ENCODE assay signal across 8 cellular contexts in genomic region chr19:7829561-7830271, GRCh38. TPM values are rescaled to one million over a fixed set of nuclear protein-coding genes. Genes with fewer than 3 reads are reported as not detected.
DNase-seq lines count a peak whose midpoint lies in the region; ATAC-seq, FAIRE-seq and TF ChIP-seq lines count a peak whose summit lies in the region.

Gene EVI5L (plus strand): TSS chr19:7830218. CDS start chr19:7846543, 16,325 bp downstream.

- CTCF ChIA-PET in IMR-90 (lab: Yijun Ruan, JAX) = no interaction called here
- CTCF ChIA-PET in OCI-LY7 (lab: Charles Lee; ENCODE audit: unreplicated experiment) = no interaction called here

- H3K23ac ChIP-seq in IMR-90 (ENCODE audit: low read depth, low read length) = peak within 1 kb of the TSS; percentile 7; the same call in 1 of the 2 replicates

- no peak within 1 kb of the TSS for H2BK15ac ChIP-seq in IMR-90 (ENCODE audit: low read depth, low read length)

- in situ Hi-C loops in IMR-90 (cut with MboI; ENCODE audit: low sequenced_read_pairs) = no loop called here

- no peak within 1 kb of the TSS for H2BK5ac ChIP-seq in IMR-90 (ENCODE audit: low read depth, low read length, poor library complexity, severe bottlenecking)

- H3K4me2 ChIP-seq in IMR-90 (ENCODE audit: low read depth, low read length) = peak within 1 kb of the TSS; percentile 71
- peak within 1 kb of the TSS; percentile 78 for H3K4me2 ChIP-seq in OCI-LY7 (ENCODE audit: low read length)

- DNase-seq in D721Med (ENCODE audit: insufficient read length, low spot score) (peak; percentile 99), IMR-90 (peak; percentile 100), OCI-LY7 (ENCODE audit: low spot score) (peak; percentile 99), activated T-cell treated with anti-CD3 and anti-CD28 coated beads for 48 hours (ENCODE audit: low read depth) (peak; percentile 99), epithelial cell of prostate (ENCODE audit: low read depth, low spot score) (peak; percentile 100)
- DNase-seq in stimulated activated CD8-positive, alpha-beta memory T cell treated with anti-CD3 and anti-CD28 coated beads, Interleukin-2, amount 100 ng/mL, for 48 hours (ENCODE audit: low read depth in 2 of 2) = peak; percentile 99 to 100

- no peak for TF ChIP-seq RAD21 in IMR-90 (IDR thresholded peaks at IDR 0.05; ENCODE audit: low read length)

- H3K27me3 ChIP-seq in IMR-90 (ENCODE audit: control insufficient read depth, insufficient read depth, low read length) (0 out of 2 replicates have a peak, but pooled peaks cover 2% of the 10 kb centered on the region), mononuclear cell (ENCODE audit: insufficient read depth, low read length) (no peaks in the 10 kb centered on the region)

- no peaks in the 10 kb centered on the region for H3K79me2 ChIP-seq in OCI-LY7 (ENCODE audit: insufficient read depth, low read depth, low read length)

- H3K14ac ChIP-seq in IMR-90 (replicated peaks; ENCODE audit: low read depth, low read length) = 0 out of 2 replicates have a peak within 1 kb of the TSS, but pooled peaks have one; percentile 20

- peak within 1 kb of the TSS; percentile 57 for H3K9ac ChIP-seq in IMR-90 (ENCODE audit: low read depth, low read length)

- H3K9me3 ChIP-seq in IMR-90 (ENCODE audit: control insufficient read depth, insufficient read depth, low read length) (no peaks in the 10 kb centered on the region), OCI-LY7 (ENCODE audit: low read length) (no peaks in the 10 kb centered on the region), mononuclear cell (ENCODE audit: low read depth, low read length) (no peaks in the 10 kb centered on the region)

- H3K56ac ChIP-seq in IMR-90 (ENCODE audit: extremely low read depth, insufficient read depth, low read length) = no peak within 1 kb of the TSS

- peak; percentile 60 for FAIRE-seq in D721Med (lab: Jason Lieb, UNC)

- H2AK9ac ChIP-seq in IMR-90 (replicated peaks; ENCODE audit: low read depth, low read length, poor library complexity) = peak within 1 kb of the TSS; percentile 71

- no peak within 1 kb of the TSS for H3K4ac ChIP-seq in IMR-90 (ENCODE audit: low read depth, low read length)

- intact Hi-C loops in IMR-90 (cut with micrococcal nuclease) (no loop called here), OCI-LY7 (cut with micrococcal nuclease; ENCODE audit: unreplicated experiment) (no loop called here)

- H4K5ac ChIP-seq in IMR-90 (ENCODE audit: low read depth, low read length) = no peak within 1 kb of the TSS

- no TSS peak for BruUV-seq in IMR-90 (replicated peaks; lab: Mats Ljungman, UMichigan)
- no TSS peak for BruUV-seq in OCI-LY7 (replicated peaks; lab: Mats Ljungman, UMichigan)

- no peak for TF ChIP-seq POLR2A in IMR-90 (IDR thresholded peaks at IDR 0.05; ENCODE audit: low read depth, low read length)

- H3K18ac ChIP-seq in IMR-90 (ENCODE audit: low read depth, low read length) = no peak within 1 kb of the TSS

- H2BK20ac ChIP-seq in IMR-90 (ENCODE audit: low read depth, low read length) = no peak within 1 kb of the TSS

- POLR2A ChIA-PET in IMR-90 (lab: Charles Lee; ENCODE audit: unreplicated experiment) (no interaction called here), OCI-LY7 (lab: Charles Lee) (no interaction called here)

- no peak within 1 kb of the TSS for H2AK5ac ChIP-seq in IMR-90 (ENCODE audit: low read depth, low read length)

- H3K9me2 ChIP-seq in OCI-LY7 (ENCODE audit: insufficient read depth, low read length) = no peaks in the 10 kb centered on the region

- H3K79me1 ChIP-seq in IMR-90 (ENCODE audit: low read depth in 1 of 2, low read length in 2 of 2) = peaks cover 0 to 33% of the 10 kb centered on the region in 2 experiments; a peak in 2 of 4 replicates

- H3K9me1 ChIP-seq in IMR-90 (ENCODE audit: insufficient read depth, low read length) = peaks cover 2% of the 10 kb centered on the region; the same call in 1 of the 2 replicates

- H3K4me3 ChIP-seq in IMR-90 (ENCODE audit: insufficient read depth, low read depth, low read length) (peak within 1 kb of the TSS; percentile 63), OCI-LY7 (ENCODE audit: low read depth, low read length, poor library complexity, severe bottlenecking) (peak within 1 kb of the TSS; percentile 70), mononuclear cell (ENCODE audit: low read length) (peak within 1 kb of the TSS; percentile 47)

- H2BK120ac ChIP-seq in IMR-90 (ENCODE audit: low read depth, low read length) = no peak within 1 kb of the TSS

- H3K4me1 ChIP-seq in IMR-90 (ENCODE audit: control insufficient read depth, insufficient read depth, low read length) (peaks cover 14% of the 10 kb centered on the region; the same call in 1 of the 2 replicates), OCI-LY7 (ENCODE audit: insufficient read depth, low read length, poor library complexity, severe bottlenecking) (peaks cover 12% of the 10 kb centered on the region), mononuclear cell (ENCODE audit: insufficient read depth, low read length) (peaks cover 10% of the 10 kb centered on the region)

- TF ChIP-seq CTCF in D721Med (IDR thresholded peaks at IDR 0.05; ENCODE audit: insufficient read depth, missing control alignments) (no peak), IMR-90 (conservative IDR thresholded peaks at IDR 0.05; ENCODE audit: low read depth, low read length) (no peak), OCI-LY7 (conservative IDR thresholded peaks at IDR 0.05; ENCODE audit: low read length) (no peak)

- H4K20me1 ChIP-seq in IMR-90 (ENCODE audit: insufficient read depth, low read length) (peaks cover 10% of the 10 kb centered on the region), OCI-LY7 (ENCODE audit: insufficient read depth, low read length) (no peaks in the 10 kb centered on the region)

- 0% methylated on average over 15 of the region's 45 CpGs; no CpG with 5 or more reads in 1 of the 2 experiments for WGBS in IMR-90 (ENCODE audit: extremely low coverage in 2 of 2, insufficient read length in 1 of 2), 2 experiments

- peak within 1 kb of the TSS; percentile 5 to 29; a peak in 1 of 4 replicates for H4K8ac ChIP-seq in IMR-90 (ENCODE audit: low read depth in 2 of 2, low read length in 2 of 2)

- H4K91ac ChIP-seq in IMR-90 (ENCODE audit: insufficient read depth, low read depth, low read length) = no peak within 1 kb of the TSS

- ATAC-seq in GM21529 (IDR thresholded peaks at IDR 0.05; ENCODE audit: unreplicated experiment) (peak; percentile 91), IMR-90 (ENCODE audit: low read depth) (peak; percentile 90)

- H2AFZ ChIP-seq in IMR-90 (replicated peaks; ENCODE audit: low read length, poor library complexity) (peak within 1 kb of the TSS; percentile 89), OCI-LY7 (ENCODE audit: low read length) (peak within 1 kb of the TSS; percentile 85)

- no peaks in the 10 kb centered on the region for H3K36me3 ChIP-seq in IMR-90 (ENCODE audit: control insufficient read depth, insufficient read depth, low read length)
- H3K36me3 ChIP-seq in OCI-LY7 (ENCODE audit: insufficient read depth, low read length) = no peaks in the 10 kb centered on the region

- dilution Hi-C loops in IMR-90 (cut with HindIII; ENCODE audit: low sequenced_read_pairs, unreplicated experiment) = no loop called here

- H3K27ac ChIP-seq in IMR-90 (ENCODE audit: insufficient read depth, low read length) (peak within 1 kb of the TSS; percentile 5; the same call in 1 of the 2 replicates), OCI-LY7 (ENCODE audit: low read depth, low read length, poor library complexity, severe bottlenecking) (no peak within 1 kb of the TSS), epithelial cell of prostate (no peak within 1 kb of the TSS)

TF ChIP-seq in IMR-90, 13 proteins besides CTCF, POLR2A, EP300 and RAD21:
- TF ChIP-seq FOS (IDR thresholded peaks at IDR 0.05; ENCODE audit: low read depth, low read length) (peak; percentile 56; the same call in 1 of the 2 replicates), RFX5 (IDR thresholded peaks at IDR 0.05; ENCODE audit: low read depth, low read length) (peak; percentile 67; the same call in 1 of the 2 replicates), MAZ (IDR thresholded peaks at IDR 0.05; ENCODE audit: borderline replicate concordance, low read depth, low read length) (peak; percentile 74; the same call in 1 of the 2 replicates), BHLHE40 (IDR thresholded peaks at IDR 0.05; ENCODE audit: low read depth, low read length) (no peak)
TF ChIP-seq in IMR-90: peak in this region for 3.

RNA-seq across cellular contexts. Expression of gene EVI5L, which starts in this region (rescaled TPM):
- total RNA-seq in IMR-90 (2012; rRNA removed) = 12.7 and 15.0 TPM in 2 replicates
- polyA plus RNA-seq in IMR-90 (2012; rRNA removed) = 14.6 and 15.0 TPM in 2 replicates
- 13.6 and 18.5 TPM in 2 replicates for polyA plus RNA-seq in IMR-90 (2012; cell fraction: cytosol; rRNA removed)
- 21.0 and 37.0 TPM in 2 replicates for polyA plus RNA-seq in IMR-90 (2012; cell fraction: nucleus; rRNA removed; ENCODE audit: low replicate concordance)
- 2.7 and 7.4 TPM in 2 replicates for total RNA-seq in OCI-LY7 (2014; rRNA removed; shearing (Covaris generic))
- 5.5 and 5.9 TPM in 2 replicates for total RNA-seq in OCI-LY7 (2022)
- 17.2 TPM for total RNA-seq in mononuclear cell
